In genomic region chr15:34335176-34335575, GRCh38 we compare ENCODE assay signal across 10 cellular contexts. TPM values are rescaled to one million over a fixed set of nuclear protein-coding genes. Genes with fewer than 3 reads are reported as not detected.
A peak's percentile ranks its signal among the peaks of the same experiment; 100 is the strongest.
DNase-seq lines count a peak whose midpoint lies in the region; ATAC-seq and TF ChIP-seq lines count a peak whose summit lies in the region.
"Had no signal": no experiment of that assay in that cellular context is flagged by ENCODE, and none has a peak within 500 bp of the region (broad histone marks: within the 10 kb centered on the region; RNA-seq: fewer than 3 reads in every experiment).

No MANE protein-coding gene starts in this region.

- H3K4me3 Mint-ChIP-seq in Caco-2 (ENCODE audit: unreplicated experiment), result no peak overlapping the region
- H3K4me3 Mint-ChIP-seq: endodermal cell had no signal

- H3K27me3 ChIP-seq in colonic mucosa (no peaks in the 10 kb centered on the region), psoas muscle (ENCODE audit: insufficient read depth in 3 of 3, low read length in 2 of 3) (no peaks in the 10 kb centered on the region), Caco-2 (replicated peaks; ENCODE audit: control insufficient read depth, insufficient read depth, low read length) (no peaks in the 10 kb centered on the region)
- H3K27me3 ChIP-seq: SJCRH30 had no signal

- no peak overlapping the region for H3K4me3 ChIP-seq in colonic mucosa
- H3K4me3 ChIP-seq in psoas muscle, result peak overlapping the region; percentile 78
- H3K4me3 ChIP-seq in Caco-2 (ENCODE audit: low read depth, low read length), result no peak overlapping the region
- H3K4me3 ChIP-seq: SJCRH30 had no signal

- no peaks in the 10 kb centered on the region for H3K4me1 Mint-ChIP-seq in Caco-2 (ENCODE audit: low read depth, unreplicated experiment)

- peaks cover 23% of the 10 kb centered on the region for H3K36me3 Mint-ChIP-seq in Caco-2 (ENCODE audit: insufficient read depth, unreplicated experiment)

- no peak for ATAC-seq in psoas muscle
- no peak for ATAC-seq in HG02798 (IDR thresholded peaks at IDR 0.05; ENCODE audit: poor library complexity, unreplicated experiment)

- intact Hi-C loops in colonic mucosa (cut with DNase I), result no loop called here
- intact Hi-C loops in psoas muscle (cut with DNase I), result no loop called here
- intact Hi-C loops in Caco-2 (cut with micrococcal nuclease; ENCODE audit: unreplicated experiment), result no loop called here

- 59 to 82% (median 72%) methylated on average over 1 of the region's 1 CpG for WGBS in psoas muscle, 3 donors

- H3K9ac ChIP-seq in colonic mucosa (ENCODE audit: low read depth in 2 of 2, low read length in 2 of 2), result no peak overlapping the region

- CTCF ChIA-PET in Caco-2 (lab: Charles Lee), result no interaction called here

- H3K27ac ChIP-seq in colonic mucosa (peak overlapping the region; percentile 86), psoas muscle (peak overlapping the region; percentile 91)
- H3K27ac ChIP-seq: SJCRH30 had no signal

- DNase-seq in GDM1 (lab: John Stamatoyannopoulos, UW), result peak; percentile 60
- peak; percentile 22 to 52 for DNase-seq in NOMO-1 (lab: John Stamatoyannopoulos, UW; ENCODE audit: unreplicated experiment in 2 of 2)
- DNase-seq in colonic mucosa, result no peak
- no peak for DNase-seq in psoas muscle
- no peak for DNase-seq in NCI-H748 (lab: John Stamatoyannopoulos, UW; ENCODE audit: unreplicated experiment)
- DNase-seq in Caco-2, result no peak
- no peak for DNase-seq in DMS 273 (lab: John Stamatoyannopoulos, UW; ENCODE audit: unreplicated experiment)
- DNase-seq: endodermal cell, SJCRH30 had no signal

- H3K9me3 ChIP-seq in colonic mucosa (no peaks in the 10 kb centered on the region), psoas muscle (no peaks in the 10 kb centered on the region), Caco-2 (no peaks in the 10 kb centered on the region)
- H3K9me3 ChIP-seq: SJCRH30 had no signal

- H3K27ac Mint-ChIP-seq in Caco-2 (ENCODE audit: unreplicated experiment), result no peak overlapping the region
- H3K27ac Mint-ChIP-seq: endodermal cell had no signal

- H3K9me3 Mint-ChIP-seq in Caco-2 (ENCODE audit: unreplicated experiment), result no peaks in the 10 kb centered on the region
- H3K9me3 Mint-ChIP-seq: endodermal cell had no signal

- H3K36me3 ChIP-seq in colonic mucosa, result no peaks in the 10 kb centered on the region
- H3K36me3 ChIP-seq in psoas muscle (ENCODE audit: insufficient read depth in 1 of 2, low read depth in 1 of 2), result peaks cover 0 to 19% of the 10 kb centered on the region in 2 donors
- no peaks in the 10 kb centered on the region for H3K36me3 ChIP-seq in Caco-2 (ENCODE audit: control insufficient read depth, insufficient read depth, low read length)

- no peaks in the 10 kb centered on the region for H3K4me1 ChIP-seq in colonic mucosa
- peaks cover 32% of the 10 kb centered on the region for H3K4me1 ChIP-seq in psoas muscle
- no peaks in the 10 kb centered on the region for H3K4me1 ChIP-seq in Caco-2
- H3K4me1 ChIP-seq: SJCRH30 had no signal

- no TSS peak for BruUV-seq in Caco-2 (replicated peaks; lab: Mats Ljungman, UMichigan)

- POLR2A ChIA-PET in Caco-2 (lab: Charles Lee), result no interaction called here

- no peaks in the 10 kb centered on the region for H3K27me3 Mint-ChIP-seq in Caco-2 (ENCODE audit: insufficient read depth, unreplicated experiment)

- TF ChIP-seq CTCF in colonic mucosa (IDR thresholded peaks at IDR 0.05), result no peak
- TF ChIP-seq CTCF in psoas muscle (IDR thresholded peaks at IDR 0.05), result no peak
- TF ChIP-seq CTCF in Caco-2 (IDR thresholded peaks at IDR 0.05; ENCODE audit: insufficient read depth in 1 of 2, low read depth in 1 of 2, low read length in 1 of 2, severe bottlenecking in 1 of 2, unreplicated experiment in 1 of 2), result no peak

RNA-seq across cellular contexts. Expression of gene SLC12A6, which starts 2.4 kb away (rescaled TPM):
- total RNA-seq in colonic mucosa, result 10 to 100 TPM; 13.8 to 18.8 TPM
- total RNA-seq in psoas muscle, result 10 to 100 TPM in 3 of 4 donors, 1 to 10 TPM in 1; 8.7 to 22.1 (median 18.8) TPM
- polyA plus RNA-seq in psoas muscle, result 10 to 100 TPM in 1 of 3 donors, 1 to 10 TPM in 2; 2.3 to 12.3 (median 5.3) TPM
- total RNA-seq in Caco-2 (2022), result 8.9 and 12.6 TPM in 2 replicates

RNA-seq across cellular contexts. Expression of gene NOP10, which starts 7.8 kb away (rescaled TPM):
- total RNA-seq in colonic mucosa, result 100 to 1,000 TPM; 143 to 184 TPM
- 100 to 1,000 TPM; 123 to 146 (median 134) TPM for total RNA-seq in psoas muscle
- polyA plus RNA-seq in psoas muscle, result 100 to 1,000 TPM; 241 to 441 (median 274) TPM
- total RNA-seq in Caco-2 (2022), result 171 and 175 TPM in 2 replicates

RNA-seq across cellular contexts. Expression of gene NUTM1, which starts 7.9 kb away (rescaled TPM):
- total RNA-seq in colonic mucosa (not detected), psoas muscle (not detected), Caco-2 (2022) (not detected in 2 replicates)
- under 1 TPM in 1 of 3 donors, not detected in 2; 0.01 TPM for polyA plus RNA-seq in psoas muscle

RNA-seq across cellular contexts. Expression of gene LPCAT4, which starts 31.8 kb away (rescaled TPM):
- total RNA-seq in colonic mucosa (100 to 1,000 TPM; 174 to 175 TPM), psoas muscle (10 to 100 TPM in 2 of 4 donors, 1 to 10 TPM in 2; 8.4 to 13.1 (median 10.2) TPM), Caco-2 (2022) (35.3 and 37.9 TPM in 2 replicates)
- 1 to 10 TPM; 6.7 to 8.5 (median 7.7) TPM for polyA plus RNA-seq in psoas muscle

Comparison
In these comparisons a context has a peak if more than half of its experiments do, and no peak if none do; other contexts are left out.
1. DNase-seq: peak in GDM1 (single experiment) and NOMO-1 (2 of 2); none in colonic mucosa (single experiment), psoas muscle (0 of 2), NCI-H748 (single experiment), Caco-2 (0 of 2) and DMS 273 (single experiment).